ENCODE assay signal across 8 cellular contexts in genomic region chr3:149717391-149718056, GRCh38. TPM values are rescaled to one million over a fixed set of nuclear protein-coding genes. Genes with fewer than 3 reads are reported as not detected.
DNase-seq lines count a peak whose midpoint lies in the region; ATAC-seq, FAIRE-seq and TF ChIP-seq lines count a peak whose summit lies in the region.

No MANE protein-coding gene starts in this region.

- POLR2A ChIA-PET in CD8-positive, alpha-beta memory T cell (lab: Charles Lee), result no interaction called here

- peak; percentile 44 for TF ChIP-seq CTCF in mucosa of descending colon (IDR thresholded peaks at IDR 0.05)

- H3K4me1 Mint-ChIP-seq in CD4-positive, CD25-positive, alpha-beta regulatory T cell, result peaks cover 0 to 2% (median 0%) of the 10 kb centered on the region in 4 donors
- peaks cover 0 to 3% (median 0%) of the 10 kb centered on the region in 3 donors for H3K4me1 Mint-ChIP-seq in CD8-positive, alpha-beta memory T cell

- H3K9me3 Mint-ChIP-seq in CD4-positive, CD25-positive, alpha-beta regulatory T cell, result peaks cover 0 to 17% (median 3%) of the 10 kb centered on the region in 7 donors
- H3K9me3 Mint-ChIP-seq in CD8-positive, alpha-beta memory T cell, result peaks cover 9 to 16% (median 12%) of the 10 kb centered on the region in 5 donors

- intact Hi-C loops in mucosa of descending colon (cut with DNase I, micrococcal nuclease), result loop anchor here (5.0 to 10.0 kb wide), 3 partner anchors 150 to 205 kb away; no protein-coding TSS in a partner anchor

- CTCF ChIA-PET in CD8-positive, alpha-beta memory T cell (lab: Charles Lee), result interaction anchor here (0.7 to 1.5 kb wide), 8 partner anchors 13 to 205 kb away, joined by 3 to 4 read pairs (median 3); no protein-coding TSS in a partner anchor

- H3K27ac ChIP-seq in CD4-positive, CD25-positive, alpha-beta regulatory T cell (ENCODE audit: insufficient read depth, low read length, poor library complexity, severe bottlenecking), result no peak overlapping the region
- H3K27ac ChIP-seq in CD8-positive, alpha-beta memory T cell (ENCODE audit: low read depth, low read length), result no peak overlapping the region

- FAIRE-seq in GM19239 (lab: Jason Lieb, UNC), result peak; percentile 92

- ATAC-seq in CD4-positive, CD25-positive, alpha-beta regulatory T cell (ENCODE audit: low read depth in 2 of 2), result no peak
- ATAC-seq in esophagus mucosa (peak; percentile 33), mucosa of descending colon (peak; percentile 56)

- H3K9me3 ChIP-seq in CD4-positive, CD25-positive, alpha-beta regulatory T cell (ENCODE audit: control insufficient read depth in 2 of 2, low read length in 2 of 2), result peaks cover 0 to 4% of the 10 kb centered on the region in 2 experiments
- H3K9me3 ChIP-seq in mucosa of descending colon, result peaks cover 6% of the 10 kb centered on the region
- no peaks in the 10 kb centered on the region for H3K9me3 ChIP-seq in CD8-positive, alpha-beta memory T cell (ENCODE audit: low read length)

- DNase-seq in CD4-positive, CD25-positive, alpha-beta regulatory T cell, result peak in 2 of 3 donors; percentile 35 to 50
- peak; percentile 24 for DNase-seq in GM19239 (ENCODE audit: insufficient read length, low spot score)
- peak; percentile 83 for DNase-seq in NCI-H1436 (lab: John Stamatoyannopoulos, UW)
- DNase-seq in SW480 (ENCODE audit: low spot score), result peak; percentile 81
- peak in 1 of 3 donors; percentile 78 for DNase-seq in mucosa of descending colon
- no peak for DNase-seq in CD8-positive, alpha-beta memory T cell
- no peak for DNase-seq in cerebellar nuclear complex (lab: John Stamatoyannopoulos, UW)

- H3K4me3 Mint-ChIP-seq in CD4-positive, CD25-positive, alpha-beta regulatory T cell, result no peak overlapping the region
- H3K4me3 Mint-ChIP-seq in CD8-positive, alpha-beta memory T cell, result peak overlapping the region in 2 of 7 donors; percentile 46 to 48

- H3K36me3 Mint-ChIP-seq in CD4-positive, CD25-positive, alpha-beta regulatory T cell, result peaks cover 3% of the 10 kb centered on the region
- peaks cover 0 to 9% (median 0%) of the 10 kb centered on the region in 3 donors for H3K36me3 Mint-ChIP-seq in CD8-positive, alpha-beta memory T cell

- peak overlapping the region; percentile 9 for H3K4me3 ChIP-seq in CD4-positive, CD25-positive, alpha-beta regulatory T cell (ENCODE audit: low read depth, low read length)
- no peak overlapping the region for H3K4me3 ChIP-seq in mucosa of descending colon
- H3K4me3 ChIP-seq in CD8-positive, alpha-beta memory T cell (ENCODE audit: low read length), result no peak overlapping the region

- no peaks in the 10 kb centered on the region for H3K27me3 Mint-ChIP-seq in CD4-positive, CD25-positive, alpha-beta regulatory T cell
- H3K27me3 Mint-ChIP-seq in CD8-positive, alpha-beta memory T cell, result no peaks in the 10 kb centered on the region

- no peak overlapping the region for H3K27ac Mint-ChIP-seq in CD4-positive, CD25-positive, alpha-beta regulatory T cell
- H3K27ac Mint-ChIP-seq in CD8-positive, alpha-beta memory T cell, result peak overlapping the region in 1 of 8 donors; percentile 8

- no peaks in the 10 kb centered on the region for H3K36me3 ChIP-seq in CD4-positive, CD25-positive, alpha-beta regulatory T cell (ENCODE audit: control insufficient read depth, insufficient read depth, low read length)
- H3K36me3 ChIP-seq in mucosa of descending colon (ENCODE audit: low read depth), result no peaks in the 10 kb centered on the region
- H3K36me3 ChIP-seq in CD8-positive, alpha-beta memory T cell (ENCODE audit: insufficient read depth, low read length), result no peaks in the 10 kb centered on the region

- H3K4me1 ChIP-seq in CD4-positive, CD25-positive, alpha-beta regulatory T cell (ENCODE audit: control insufficient read depth, insufficient read depth, low read length, poor library complexity, severe bottlenecking), result no peaks in the 10 kb centered on the region
- no peaks in the 10 kb centered on the region for H3K4me1 ChIP-seq in mucosa of descending colon (ENCODE audit: low read depth)
- no peaks in the 10 kb centered on the region for H3K4me1 ChIP-seq in CD8-positive, alpha-beta memory T cell (ENCODE audit: insufficient read depth, low read length)

- no peaks in the 10 kb centered on the region for H3K27me3 ChIP-seq in CD4-positive, CD25-positive, alpha-beta regulatory T cell (ENCODE audit: control insufficient read depth, insufficient read depth, low read length)
- no peaks in the 10 kb centered on the region for H3K27me3 ChIP-seq in CD8-positive, alpha-beta memory T cell (ENCODE audit: insufficient read depth, low read length, poor library complexity, severe bottlenecking)

RNA-seq across cellular contexts. Expression of gene COMMD2, which starts 34.8 kb away (rescaled TPM):
- 26.8 TPM for total RNA-seq in CD4-positive, CD25-positive, alpha-beta regulatory T cell
- 10 to 100 TPM; 63.1 to 72.5 (median 70.5) TPM for polyA plus RNA-seq in CD4-positive, CD25-positive, alpha-beta regulatory T cell
- 30.5 TPM for total RNA-seq in esophagus mucosa
- 10 to 100 TPM; 19.7 to 26.9 (median 25.4) TPM for total RNA-seq in mucosa of descending colon
- 10 to 100 TPM; 42.4 to 48.4 TPM for total RNA-seq in CD8-positive, alpha-beta memory T cell
- polyA plus RNA-seq in CD8-positive, alpha-beta memory T cell, result 68.4 TPM

RNA-seq across cellular contexts. Expression of gene WWTR1, which starts 59.7 kb away (rescaled TPM):
- total RNA-seq in CD4-positive, CD25-positive, alpha-beta regulatory T cell, result 2.0 TPM
- polyA plus RNA-seq in CD4-positive, CD25-positive, alpha-beta regulatory T cell, result 1 to 10 TPM in 2 of 4 donors, under 1 TPM in 2; 0.33 to 1.9 (median 1.2) TPM
- total RNA-seq in esophagus mucosa, result 30.7 TPM
- 100 to 1,000 TPM in 1 of 3 donors, 10 to 100 TPM in 2; 11.6 to 217 (median 20.7) TPM for total RNA-seq in mucosa of descending colon
- total RNA-seq in CD8-positive, alpha-beta memory T cell, result 1 to 10 TPM in 1 of 2 experiments, under 1 TPM in 1; 0.98 to 1.9 TPM
- polyA plus RNA-seq in CD8-positive, alpha-beta memory T cell, result 0.60 TPM

Comparison
In these comparisons a context has a peak if more than half of its experiments do, and no peak if none do; other contexts are left out.
1. ATAC-seq: peak in esophagus mucosa (single experiment) and mucosa of descending colon (single experiment); none in CD4-positive, CD25-positive, alpha-beta regulatory T cell (0 of 2).
2. DNase-seq: peak in CD4-positive, CD25-positive, alpha-beta regulatory T cell (2 of 3), GM19239 (single experiment), NCI-H1436 (single experiment) and SW480 (single experiment); none in CD8-positive, alpha-beta memory T cell (0 of 5) and cerebellar nuclear complex (0 of 2).